Comparison of ENCODE assay signal across 14 cellular contexts in the genomic region with DNA sequence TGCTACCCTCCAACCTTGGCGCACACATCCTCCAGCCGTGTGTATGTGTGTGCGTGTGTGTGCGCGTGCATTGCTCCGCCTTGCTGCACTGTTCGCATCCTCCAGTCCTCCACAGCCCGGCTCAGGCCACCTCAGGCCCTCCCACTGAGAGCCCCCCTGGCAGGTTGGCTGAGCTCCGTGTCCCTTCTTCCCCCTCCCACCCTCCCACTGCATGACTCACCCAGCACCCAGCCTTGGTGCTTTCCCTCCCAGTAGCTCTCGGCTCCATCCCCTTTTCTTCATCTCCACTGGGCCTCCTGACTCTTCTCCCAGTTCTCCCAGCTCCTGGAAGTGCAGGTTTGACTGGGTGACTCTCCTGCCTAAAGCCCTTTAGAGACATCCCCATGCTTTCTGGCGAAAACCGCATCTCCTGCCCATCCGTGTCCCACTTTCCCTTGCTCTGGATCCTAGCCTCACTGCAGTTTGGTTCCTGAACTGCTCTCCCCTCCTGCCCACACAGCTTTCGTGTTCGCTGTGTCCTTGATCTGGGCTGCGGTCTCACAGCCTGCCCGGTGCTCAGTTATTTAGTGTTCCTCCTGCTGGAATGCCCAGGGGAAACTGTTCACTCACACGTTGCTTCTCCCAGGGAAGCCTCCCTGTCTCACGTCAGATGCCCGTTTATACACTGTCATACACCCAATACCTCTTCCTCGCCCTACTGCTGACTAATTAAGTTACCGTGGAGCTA. TPM values are rescaled to one million over a fixed set of nuclear protein-coding genes. Genes with fewer than 3 reads are reported as not detected.
A peak's percentile ranks its signal among the peaks of the same experiment; 100 is the strongest.
DNase-seq lines count a peak whose midpoint lies in the region; ATAC-seq and TF ChIP-seq lines count a peak whose summit lies in the region.
"Had no signal": no experiment of that assay in that cellular context is flagged by ENCODE, and none has a peak within 500 bp of the region (broad histone marks: within the 10 kb centered on the region; RNA-seq: fewer than 3 reads in every experiment).

No MANE protein-coding gene starts in this region.

- H3F3A ChIP-seq in GM23338 (replicated peaks; ENCODE audit: low read depth), result no peaks in the 10 kb centered on the region; the same call in 1 of the 2 replicates

- no peak for TF ChIP-seq POLR2A in esophagus squamous epithelium (IDR thresholded peaks at IDR 0.05)

- no peaks in the 10 kb centered on the region for H3K9me3 Mint-ChIP-seq in GM23338
- H3K9me3 Mint-ChIP-seq: HFFc6; naive thymus-derived CD8-positive, alpha-beta T cell had no signal

- intact Hi-C loops in esophagus squamous epithelium (cut with DNase I), result no loop called here

- H3K27ac ChIP-seq in GM23338 (ENCODE audit: low read depth), result no peak overlapping the region
- H3K27ac ChIP-seq in SJCRH30, result peak overlapping the region; percentile 63; the same call in 1 of the 2 replicates
- peak overlapping the region; percentile 1 for H3K27ac ChIP-seq in rectal smooth muscle tissue (ENCODE audit: low read depth, low read length)
- no peak overlapping the region for H3K27ac ChIP-seq in esophagus squamous epithelium
- H3K27ac ChIP-seq: colonic mucosa had no signal

- H3K36me3 Mint-ChIP-seq in GM23338 (ENCODE audit: low read depth), result peaks cover 30% of the 10 kb centered on the region

- no peaks in the 10 kb centered on the region for H3K27me3 ChIP-seq in GM23338 (ENCODE audit: insufficient read depth)
- H3K27me3 ChIP-seq in SJCRH30, result no peaks in the 10 kb centered on the region
- H3K27me3 ChIP-seq in rectal smooth muscle tissue (ENCODE audit: control insufficient read depth, insufficient read depth, low read length), result no peaks in the 10 kb centered on the region
- no peaks in the 10 kb centered on the region for H3K27me3 ChIP-seq in esophagus squamous epithelium
- H3K27me3 ChIP-seq: colonic mucosa had no signal

- H3K9me3 ChIP-seq in SJCRH30 (replicated peaks) (no peaks in the 10 kb centered on the region), esophagus squamous epithelium (no peaks in the 10 kb centered on the region)
- H3K9me3 ChIP-seq: colonic mucosa had no signal

- no peak overlapping the region for H3K4me3 Mint-ChIP-seq in GM23338
- H3K4me3 Mint-ChIP-seq: HFFc6 had no signal

- H3K4me1 Mint-ChIP-seq in GM23338, result peaks cover 40% of the 10 kb centered on the region

- H3K9ac ChIP-seq in rectal smooth muscle tissue (ENCODE audit: low read length), result no peak overlapping the region

- H2AFZ ChIP-seq in GM23338, result no peak overlapping the region

- TF ChIP-seq CTCF in GM23338 (conservative IDR thresholded peaks at IDR 0.05; ENCODE audit: low read depth in 2 of 2), result no peak
- no peak for TF ChIP-seq CTCF in esophagus squamous epithelium (IDR thresholded peaks at IDR 0.05)

- H3K36me3 ChIP-seq in GM23338 (ENCODE audit: insufficient read depth), result no peaks in the 10 kb centered on the region
- H3K36me3 ChIP-seq in SJCRH30, result peaks cover 7% of the 10 kb centered on the region; the same call in 1 of the 2 replicates
- H3K36me3 ChIP-seq in rectal smooth muscle tissue (ENCODE audit: control insufficient read depth, insufficient read depth, low read length), result peaks cover 2% of the 10 kb centered on the region
- peaks cover 0 to 52% (median 0%) of the 10 kb centered on the region in 3 donors for H3K36me3 ChIP-seq in esophagus squamous epithelium

- H3K27ac Mint-ChIP-seq in GM23338, result peak overlapping the region; percentile 77
- H3K27ac Mint-ChIP-seq: HFFc6 had no signal

- ATAC-seq in GM23338 (peak; percentile 8; the same call in 2 of the 3 replicates), HG03521 (IDR thresholded peaks at IDR 0.05; ENCODE audit: unreplicated experiment) (no peak)
- ATAC-seq: naive thymus-derived CD8-positive, alpha-beta T cell had no signal

- H3K4me3 ChIP-seq in GM23338 (no peak overlapping the region), SJCRH30 (peak overlapping the region; percentile 43), rectal smooth muscle tissue (ENCODE audit: low read length) (no peak overlapping the region), esophagus squamous epithelium (no peak overlapping the region)
- H3K4me3 ChIP-seq: colonic mucosa had no signal

- H3K9me2 ChIP-seq in GM23338 (ENCODE audit: insufficient read depth), result no peaks in the 10 kb centered on the region

- H3K27me3 Mint-ChIP-seq in GM23338 (ENCODE audit: insufficient read depth, low read depth, poor library complexity), result peaks cover 10% of the 10 kb centered on the region
- H3K27me3 Mint-ChIP-seq: naive thymus-derived CD8-positive, alpha-beta T cell had no signal

- H3K79me2 ChIP-seq in GM23338 (replicated peaks; ENCODE audit: insufficient read depth), result peaks cover 20% of the 10 kb centered on the region

- H3K4me1 ChIP-seq in GM23338 (ENCODE audit: insufficient read depth) (peaks cover 5% of the 10 kb centered on the region; the same call in 1 of the 2 replicates), SJCRH30 (peaks cover 15% of the 10 kb centered on the region; the same call in 1 of the 2 replicates), rectal smooth muscle tissue (ENCODE audit: control insufficient read depth, insufficient read depth, low read length) (peaks cover 5% of the 10 kb centered on the region), esophagus squamous epithelium (peaks cover 0 to 30% (median 7%) of the 10 kb centered on the region in 3 donors)
- H3K4me1 ChIP-seq: colonic mucosa had no signal

- WGBS in esophagus squamous epithelium, 2 donors, result 60 to 66% methylated on average over 22 of the region's 22 CpGs

- DNase-seq in GM23338 (ENCODE audit: low spot score), result no peak
- peak; percentile 40 to 49 for DNase-seq in SJCRH30
- peak; percentile 9 for DNase-seq in fibroblast of gingiva (ENCODE audit: low read depth)
- no peak for DNase-seq in esophagus squamous epithelium (lab: John Stamatoyannopoulos, UW)
- DNase-seq in DMS 273 (lab: John Stamatoyannopoulos, UW; ENCODE audit: unreplicated experiment), result no peak
- no peak for DNase-seq in germinal center (ENCODE audit: low spot score)
- DNase-seq: colonic mucosa; DMS153; HFFc6; naive thymus-derived CD8-positive, alpha-beta T cell; NCI-H446; SW 1271 had no signal

- H3K4me2 ChIP-seq in GM23338, result no peak overlapping the region

- peaks cover 15% of the 10 kb centered on the region for H4K20me1 ChIP-seq in GM23338 (replicated peaks; ENCODE audit: insufficient read depth)

TF ChIP-seq in GM23338, 12 proteins besides CTCF, POLR2A, EP300 and RAD21 (continues in another document):
- no peak for TF ChIP-seq STAT1 (IDR thresholded peaks at IDR 0.05; ENCODE audit: unreplicated experiment)
- no peak; the same call in 1 of the 2 replicates for TF ChIP-seq POLR2AphosphoS5 (IDR thresholded peaks at IDR 0.05; ENCODE audit: low read depth)
- no peak for TF ChIP-seq EZH2phosphoT487 (IDR thresholded peaks at IDR 0.05; ENCODE audit: unreplicated experiment)
- no peak for TF ChIP-seq JUNB (IDR thresholded peaks at IDR 0.05; ENCODE audit: unreplicated experiment)
- TF ChIP-seq ZNF331 (CRISPR knock-in tag; IDR thresholded peaks at IDR 0.05; ENCODE audit: low read depth), result no peak
- TF ChIP-seq, protein P1, sequence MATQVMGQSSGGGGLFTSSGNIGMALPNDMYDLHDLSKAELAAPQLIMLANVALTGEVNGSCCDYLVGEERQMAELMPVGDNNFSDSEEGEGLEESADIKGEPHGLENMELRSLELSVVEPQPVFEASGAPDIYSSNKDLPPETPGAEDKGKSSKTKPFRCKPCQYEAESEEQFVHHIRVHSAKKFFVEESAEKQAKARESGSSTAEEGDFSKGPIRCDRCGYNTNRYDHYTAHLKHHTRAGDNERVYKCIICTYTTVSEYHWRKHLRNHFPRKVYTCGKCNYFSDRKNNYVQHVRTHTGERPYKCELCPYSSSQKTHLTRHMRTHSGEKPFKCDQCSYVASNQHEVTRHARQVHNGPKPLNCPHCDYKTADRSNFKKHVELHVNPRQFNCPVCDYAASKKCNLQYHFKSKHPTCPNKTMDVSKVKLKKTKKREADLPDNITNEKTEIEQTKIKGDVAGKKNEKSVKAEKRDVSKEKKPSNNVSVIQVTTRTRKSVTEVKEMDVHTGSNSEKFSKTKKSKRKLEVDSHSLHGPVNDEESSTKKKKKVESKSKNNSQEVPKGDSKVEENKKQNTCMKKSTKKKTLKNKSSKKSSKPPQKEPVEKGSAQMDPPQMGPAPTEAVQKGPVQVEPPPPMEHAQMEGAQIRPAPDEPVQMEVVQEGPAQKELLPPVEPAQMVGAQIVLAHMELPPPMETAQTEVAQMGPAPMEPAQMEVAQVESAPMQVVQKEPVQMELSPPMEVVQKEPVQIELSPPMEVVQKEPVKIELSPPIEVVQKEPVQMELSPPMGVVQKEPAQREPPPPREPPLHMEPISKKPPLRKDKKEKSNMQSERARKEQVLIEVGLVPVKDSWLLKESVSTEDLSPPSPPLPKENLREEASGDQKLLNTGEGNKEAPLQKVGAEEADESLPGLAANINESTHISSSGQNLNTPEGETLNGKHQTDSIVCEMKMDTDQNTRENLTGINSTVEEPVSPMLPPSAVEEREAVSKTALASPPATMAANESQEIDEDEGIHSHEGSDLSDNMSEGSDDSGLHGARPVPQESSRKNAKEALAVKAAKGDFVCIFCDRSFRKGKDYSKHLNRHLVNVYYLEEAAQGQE (IDR thresholded peaks at IDR 0.05; ENCODE audit: unreplicated experiment), result no peak
- TF ChIP-seq CREB1 (CRISPR knock-in tag; IDR thresholded peaks at IDR 0.05; ENCODE audit: low read depth), result no peak
- no peak for TF ChIP-seq NANOG (IDR thresholded peaks at IDR 0.05; ENCODE audit: borderline replicate concordance)
- TF ChIP-seq, protein P2, sequence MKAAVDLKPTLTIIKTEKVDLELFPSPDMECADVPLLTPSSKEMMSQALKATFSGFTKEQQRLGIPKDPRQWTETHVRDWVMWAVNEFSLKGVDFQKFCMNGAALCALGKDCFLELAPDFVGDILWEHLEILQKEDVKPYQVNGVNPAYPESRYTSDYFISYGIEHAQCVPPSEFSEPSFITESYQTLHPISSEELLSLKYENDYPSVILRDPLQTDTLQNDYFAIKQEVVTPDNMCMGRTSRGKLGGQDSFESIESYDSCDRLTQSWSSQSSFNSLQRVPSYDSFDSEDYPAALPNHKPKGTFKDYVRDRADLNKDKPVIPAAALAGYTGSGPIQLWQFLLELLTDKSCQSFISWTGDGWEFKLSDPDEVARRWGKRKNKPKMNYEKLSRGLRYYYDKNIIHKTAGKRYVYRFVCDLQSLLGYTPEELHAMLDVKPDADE (IDR thresholded peaks at IDR 0.05), result no peak

RNA-seq across cellular contexts. Expression of a gene that starts 4.9 kb away (rescaled TPM):
- 52.0 and 58.7 TPM in 2 replicates for total RNA-seq in GM23338 (2014; rRNA removed; shearing (Covaris generic))
- 45.1 and 50.5 TPM in 2 replicates for polyA plus RNA-seq in GM23338 (2016; fragmentation: Nextera tagmentation; extraction: Ambion mirVana)
- total RNA-seq in SJCRH30 (2014; rRNA removed; shearing (Covaris generic)), result 32.6 and 34.6 TPM in 2 replicates
- total RNA-seq in esophagus squamous epithelium, result 10 to 100 TPM in 1 of 4 donors, 1 to 10 TPM in 3; 4.0 to 14.4 (median 6.1) TPM

Comparison
In these comparisons a context has a peak if more than half of its experiments do, and no peak if none do; other contexts are left out.
1. DNase-seq: peak in SJCRH30 (2 of 2) and fibroblast of gingiva (single experiment); none in GM23338 (single experiment), esophagus squamous epithelium (single experiment), DMS 273 (single experiment) and germinal center (single experiment).
2. H3K27ac ChIP-seq: peak in SJCRH30 (single experiment) and rectal smooth muscle tissue (single experiment); none in GM23338 (single experiment) and esophagus squamous epithelium (0 of 4).